21 cellular contexts compared by ENCODE assay signal in the genomic region with DNA sequence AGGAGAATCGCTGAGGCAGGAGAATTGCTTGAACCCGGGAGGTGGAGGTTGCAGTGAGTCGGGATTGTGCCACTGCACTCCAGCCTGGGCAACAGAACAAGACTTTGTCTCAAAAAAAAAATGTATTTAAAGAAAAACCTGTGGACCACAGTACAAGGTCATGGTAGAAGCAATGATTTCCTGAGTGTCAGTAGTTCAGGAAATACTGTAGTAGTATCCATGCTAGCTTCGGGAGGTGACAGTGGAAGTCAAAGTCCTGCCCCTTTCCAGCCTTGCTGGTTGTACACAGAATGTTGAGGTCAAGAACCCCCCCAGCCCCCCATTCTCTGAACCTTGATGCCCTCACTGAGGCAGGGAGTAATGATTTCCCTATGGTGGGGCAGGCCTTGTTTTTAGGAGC.
"Had no signal": no experiment of that assay in that cellular context is flagged by ENCODE, and none has a peak within 500 bp of the region (broad histone marks: within the 10 kb centered on the region; RNA-seq: fewer than 3 reads in every experiment).

No MANE protein-coding gene starts in this region.

- H3K27me3 ChIP-seq: colonic mucosa, dorsolateral prefrontal cortex, esophagus squamous epithelium, gastrocnemius medialis, neutrophil, ovary, transverse colon, uterus had no signal

- H3K27me3 Mint-ChIP-seq: activated CD4-positive, alpha-beta T cell treated with anti-CD3 and anti-CD28 coated beads, Interleukin-2, amount 10 ng/mL, durations not matched to agents 7 days and 5 days; naive B cell; stimulated activated naive CD8-positive, alpha-beta T cell treated with anti-CD3 and anti-CD28 coated beads, Interleukin-15, amount 100 ng/mL, for 72 hours had no signal

- H3K4me3 Mint-ChIP-seq: activated CD4-positive, alpha-beta T cell treated with anti-CD3 and anti-CD28 coated beads, Interleukin-2, amount 10 ng/mL, durations not matched to agents 7 days and 5 days; naive B cell; stimulated activated naive CD8-positive, alpha-beta T cell treated with anti-CD3 and anti-CD28 coated beads, Interleukin-15, amount 100 ng/mL, for 72 hours; T-helper 2 cell treated with Interferon-gamma antibody and Interleukin-4, amounts not matched to agents 5 μg/mL and 100 μg/mL, for 36 hours had no signal

- H3K27ac ChIP-seq: colonic mucosa, esophagus squamous epithelium, gastrocnemius medialis, neutrophil, ovary, prostate gland, uterus, WERI-Rb-1 had no signal

- H3K4me3 ChIP-seq: colonic mucosa, dorsolateral prefrontal cortex, esophagus squamous epithelium, gastrocnemius medialis, ovary, prostate gland, transverse colon, uterus had no signal

- H3K36me3 ChIP-seq: colonic mucosa, esophagus squamous epithelium, gastrocnemius medialis, ovary, transverse colon, uterus, WERI-Rb-1 had no signal

- ATAC-seq: activated naive CD4-positive, alpha-beta T cell treated with anti-CD3 and anti-CD28 coated beads, Interleukin-2, amount 50 U/mL, for 72 hours; gastrocnemius medialis; left cardiac atrium; stimulated activated naive CD8-positive, alpha-beta T cell treated with anti-CD3 and anti-CD28 coated beads, Interleukin-15, amount 100 ng/mL, for 72 hours had no signal

- H3K4me1 ChIP-seq: colonic mucosa, prostate gland had no signal

- DNase-seq: activated CD4-positive, alpha-beta T cell treated with anti-CD3 and anti-CD28 coated beads, Interleukin-2, amount 10 ng/mL, durations not matched to agents 7 days and 5 days; activated CD4-positive, CD25-positive, alpha-beta regulatory T cell treated with anti-CD3 and anti-CD28 coated beads, Interleukin-2, amount 50 U/mL, for 72 hours; activated gamma-delta T cell treated with Interleukin-2 at 50 U/mL for 16 hours; activated T-cell treated with anti-CD3 and anti-CD28 coated beads, Interleukin-2, amount 50 U/mL, for 1 hour; colonic mucosa; dorsolateral prefrontal cortex; esophagus squamous epithelium; gastrocnemius medialis; left cardiac atrium; mesenchymal stem cell; naive B cell; ovary; stimulated activated CD4-positive, alpha-beta T cell treated with anti-CD3 and anti-CD28 coated beads, Interleukin-12 subunit alpha, Interleukin-12 subunit beta, amount 100 ng/mL, for 4 hours; stimulated activated naive CD8-positive, alpha-beta T cell treated with anti-CD3 and anti-CD28 coated beads, Interleukin-15, amount 100 ng/mL, for 72 hours; transverse colon; uterus; WERI-Rb-1 had no signal

- H3K27ac Mint-ChIP-seq: T-helper 2 cell treated with Interferon-gamma antibody and Interleukin-4, amounts not matched to agents 5 μg/mL and 100 μg/mL, for 36 hours had no signal

- H3K9me3 ChIP-seq: colonic mucosa, esophagus squamous epithelium, gastrocnemius medialis, neutrophil, ovary, prostate gland, transverse colon, uterus had no signal
